Comparison of ENCODE assay signal across 21 cellular contexts in the genomic region with DNA sequence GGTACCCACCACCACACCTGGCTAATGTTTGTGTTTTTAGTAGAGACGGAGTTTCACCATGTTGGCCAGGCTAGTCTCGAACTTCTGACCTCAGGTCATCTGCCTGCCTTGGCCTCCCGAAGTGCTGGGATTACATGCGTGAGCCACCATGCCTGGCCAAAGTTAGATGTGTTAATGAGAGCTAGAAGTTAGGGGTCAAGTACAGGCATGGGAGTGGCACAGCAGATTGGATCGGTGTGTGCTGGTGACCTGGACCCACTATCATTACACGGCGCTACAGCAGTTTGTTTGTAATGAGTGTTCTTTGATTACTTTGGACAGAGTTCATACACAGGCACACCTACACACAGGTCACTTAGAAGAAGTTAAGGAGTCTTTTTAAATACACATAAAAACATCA. TPM values are rescaled to one million over a fixed set of nuclear protein-coding genes. Genes with fewer than 3 reads are reported as not detected.
DNase-seq lines count a peak whose midpoint lies in the region; ATAC-seq and TF ChIP-seq lines count a peak whose summit lies in the region.
"Had no signal": no experiment of that assay in that cellular context is flagged by ENCODE, and none has a peak within 500 bp of the region (broad histone marks: within the 10 kb centered on the region; RNA-seq: fewer than 3 reads in every experiment).

No MANE protein-coding gene starts in this region.

- TF ChIP-seq CTCF in stomach (IDR thresholded peaks at IDR 0.05) (no peak), SK-N-SH (IDR thresholded peaks at IDR 0.05) (no peak)

- peaks cover 35% of the 10 kb centered on the region for H3K36me3 Mint-ChIP-seq in activated naive CD8-positive, alpha-beta T cell treated with anti-CD3 and anti-CD28 coated beads for 36 hours
- peaks cover 53% of the 10 kb centered on the region for H3K36me3 Mint-ChIP-seq in activated naive CD8-positive, alpha-beta T cell treated with anti-CD3 and anti-CD28 coated beads, Interleukin-2, amount 50 U/mL, for 24 hours (ENCODE audit: low read depth)
- peaks cover 85% of the 10 kb centered on the region for H3K36me3 Mint-ChIP-seq in activated CD4-positive, alpha-beta memory T cell treated with anti-CD3 and anti-CD28 coated beads, Interleukin-2, amount 10 ng/mL, durations not matched to agents 7 days and 5 days (ENCODE audit: low read depth)
- H3K36me3 Mint-ChIP-seq in naive thymus-derived CD4-positive, alpha-beta T cell, result peaks cover 12 to 50% (median 20%) of the 10 kb centered on the region in 5 donors

- TF ChIP-seq EP300 in stomach (IDR thresholded peaks at IDR 0.05), result no peak
- TF ChIP-seq EP300 in SK-N-SH (IDR thresholded peaks at IDR 0.05; ENCODE audit: borderline replicate concordance in 1 of 2, low read depth in 1 of 2, low read length in 1 of 2), result no peak

- intact Hi-C loops in naive thymus-derived CD4-positive, alpha-beta T cell (cut with micrococcal nuclease), result no loop called here
- intact Hi-C loops in stomach (cut with DNase I; ENCODE audit: low total_unique reads), result no loop called here

- H3K4me1 ChIP-seq in naive thymus-derived CD4-positive, alpha-beta T cell (ENCODE audit: control insufficient read depth in 2 of 2, insufficient read depth in 2 of 2, low read length in 2 of 2), result peaks cover 0 to 23% of the 10 kb centered on the region in 2 donors
- H3K4me1 ChIP-seq in stomach, result peaks cover 7 to 56% (median 34%) of the 10 kb centered on the region in 4 donors
- no peaks in the 10 kb centered on the region; a peak in 1 of 4 replicates for H3K4me1 ChIP-seq in SK-N-SH (ENCODE audit: control insufficient read depth in 1 of 2, insufficient read depth in 2 of 2, low read depth in 1 of 2, low read length in 1 of 2)
- H3K4me1 ChIP-seq: colonic mucosa had no signal

- ATAC-seq in activated naive CD8-positive, alpha-beta T cell treated with anti-CD3 and anti-CD28 coated beads, Interleukin-2, amount 50 U/mL, for 24 hours, result no peak
- ATAC-seq in naive thymus-derived CD4-positive, alpha-beta T cell, result no peak
- ATAC-seq: activated CD4-positive, CD25-positive, alpha-beta regulatory T cell treated with anti-CD3 and anti-CD28 coated beads, Interleukin-2, amount 50 U/mL, for 24 hours; heart right ventricle; left ventricle myocardium superior had no signal

- no peak for DNase-seq in activated naive CD8-positive, alpha-beta T cell treated with anti-CD3 and anti-CD28 coated beads for 36 hours
- DNase-seq in activated naive CD8-positive, alpha-beta T cell treated with anti-CD3 and anti-CD28 coated beads, Interleukin-2, amount 50 U/mL, for 24 hours, result no peak
- no peak for DNase-seq in activated CD4-positive, alpha-beta memory T cell treated with anti-CD3 and anti-CD28 coated beads, Interleukin-2, amount 10 ng/mL, durations not matched to agents 7 days and 5 days
- no peak for DNase-seq in naive thymus-derived CD4-positive, alpha-beta T cell
- DNase-seq in stomach, result peak; percentile 35
- DNase-seq in ACHN, result no peak
- no peak for DNase-seq in SK-N-SH
- DNase-seq in cerebellum (ENCODE audit: low spot score), result no peak
- DNase-seq: CD8-positive, alpha-beta memory T cell; colonic mucosa; heart right ventricle; left ventricle myocardium superior; MG63; NCI-H1436 treated with DMSO at 0.1 percent for 48 hours; NCI-H526 treated with DMSO at 0.1 percent for 48 hours; occipital lobe; stimulated activated CD4-positive, alpha-beta T cell treated with anti-CD3 and anti-CD28 coated beads, Interleukin-15, amount 100 ng/mL, for 24 hours had no signal

- in situ Hi-C loops in ACHN (cut with HindIII; ENCODE audit: low pct_ligation_motif_present, low pct_unique_long_range_greater_than_20kb, low sequenced_read_pairs), result no loop called here

- no peaks in the 10 kb centered on the region for H3K27me3 Mint-ChIP-seq in activated naive CD8-positive, alpha-beta T cell treated with anti-CD3 and anti-CD28 coated beads for 36 hours
- no peaks in the 10 kb centered on the region for H3K27me3 Mint-ChIP-seq in activated naive CD8-positive, alpha-beta T cell treated with anti-CD3 and anti-CD28 coated beads, Interleukin-2, amount 50 U/mL, for 24 hours
- H3K27me3 Mint-ChIP-seq in activated CD4-positive, alpha-beta memory T cell treated with anti-CD3 and anti-CD28 coated beads, Interleukin-2, amount 10 ng/mL, durations not matched to agents 7 days and 5 days, result no peaks in the 10 kb centered on the region
- no peaks in the 10 kb centered on the region for H3K27me3 Mint-ChIP-seq in naive thymus-derived CD4-positive, alpha-beta T cell
- H3K27me3 Mint-ChIP-seq: activated naive CD4-positive, alpha-beta T cell treated with anti-CD3 and anti-CD28 coated beads, Interleukin-2, amount 50 U/mL, for 24 hours had no signal

- no peaks in the 10 kb centered on the region for H3K9me2 ChIP-seq in SK-N-SH

- peaks cover 99% of the 10 kb centered on the region for H3K79me2 ChIP-seq in SK-N-SH (ENCODE audit: insufficient read depth)

- no peak overlapping the region for H3K4me3 Mint-ChIP-seq in activated naive CD8-positive, alpha-beta T cell treated with anti-CD3 and anti-CD28 coated beads for 36 hours
- H3K4me3 Mint-ChIP-seq in activated naive CD8-positive, alpha-beta T cell treated with anti-CD3 and anti-CD28 coated beads, Interleukin-2, amount 50 U/mL, for 24 hours, result no peak overlapping the region
- no peak overlapping the region for H3K4me3 Mint-ChIP-seq in activated CD4-positive, alpha-beta memory T cell treated with anti-CD3 and anti-CD28 coated beads, Interleukin-2, amount 10 ng/mL, durations not matched to agents 7 days and 5 days
- H3K4me3 Mint-ChIP-seq in naive thymus-derived CD4-positive, alpha-beta T cell, result peak overlapping the region in 3 of 10 donors; percentile 16 to 54 (median 23)
- H3K4me3 Mint-ChIP-seq: activated naive CD4-positive, alpha-beta T cell treated with anti-CD3 and anti-CD28 coated beads, Interleukin-2, amount 50 U/mL, for 24 hours had no signal

- H3K27ac Mint-ChIP-seq in activated naive CD8-positive, alpha-beta T cell treated with anti-CD3 and anti-CD28 coated beads for 36 hours, result peak overlapping the region; percentile 11
- H3K27ac Mint-ChIP-seq in activated naive CD8-positive, alpha-beta T cell treated with anti-CD3 and anti-CD28 coated beads, Interleukin-2, amount 50 U/mL, for 24 hours, result no peak overlapping the region
- H3K27ac Mint-ChIP-seq in activated CD4-positive, alpha-beta memory T cell treated with anti-CD3 and anti-CD28 coated beads, Interleukin-2, amount 10 ng/mL, durations not matched to agents 7 days and 5 days, result peak overlapping the region; percentile 47
- peak overlapping the region in 6 of 9 donors; percentile 9 to 66 (median 50) for H3K27ac Mint-ChIP-seq in naive thymus-derived CD4-positive, alpha-beta T cell
- H3K27ac Mint-ChIP-seq: activated naive CD4-positive, alpha-beta T cell treated with anti-CD3 and anti-CD28 coated beads, Interleukin-2, amount 50 U/mL, for 24 hours had no signal

- peaks cover 47% of the 10 kb centered on the region for H3K4me1 Mint-ChIP-seq in activated naive CD8-positive, alpha-beta T cell treated with anti-CD3 and anti-CD28 coated beads for 36 hours
- peaks cover 39% of the 10 kb centered on the region for H3K4me1 Mint-ChIP-seq in activated naive CD8-positive, alpha-beta T cell treated with anti-CD3 and anti-CD28 coated beads, Interleukin-2, amount 50 U/mL, for 24 hours
- peaks cover 48% of the 10 kb centered on the region for H3K4me1 Mint-ChIP-seq in activated CD4-positive, alpha-beta memory T cell treated with anti-CD3 and anti-CD28 coated beads, Interleukin-2, amount 10 ng/mL, durations not matched to agents 7 days and 5 days
- H3K4me1 Mint-ChIP-seq in naive thymus-derived CD4-positive, alpha-beta T cell, result peaks cover 42 to 67% (median 58%) of the 10 kb centered on the region in 7 donors

- POLR2A ChIA-PET in activated CD4-positive, alpha-beta memory T cell treated with anti-CD3 and anti-CD28 coated beads, Interleukin-2, amount 10 ng/mL, durations not matched to agents 7 days and 5 days (lab: Charles Lee), result no interaction called here
- POLR2A ChIA-PET in naive thymus-derived CD4-positive, alpha-beta T cell (lab: Charles Lee), result no interaction called here
- POLR2A ChIA-PET in SK-N-SH (lab: Yijun Ruan, JAX), result no interaction called here

- H3K9ac ChIP-seq in SK-N-SH, result no peak overlapping the region

- H3K9me3 Mint-ChIP-seq in activated naive CD8-positive, alpha-beta T cell treated with anti-CD3 and anti-CD28 coated beads for 36 hours, result no peaks in the 10 kb centered on the region
- H3K9me3 Mint-ChIP-seq in activated naive CD8-positive, alpha-beta T cell treated with anti-CD3 and anti-CD28 coated beads, Interleukin-2, amount 50 U/mL, for 24 hours, result no peaks in the 10 kb centered on the region
- no peaks in the 10 kb centered on the region for H3K9me3 Mint-ChIP-seq in activated CD4-positive, alpha-beta memory T cell treated with anti-CD3 and anti-CD28 coated beads, Interleukin-2, amount 10 ng/mL, durations not matched to agents 7 days and 5 days
- no peaks in the 10 kb centered on the region for H3K9me3 Mint-ChIP-seq in naive thymus-derived CD4-positive, alpha-beta T cell
- H3K9me3 Mint-ChIP-seq: activated naive CD4-positive, alpha-beta T cell treated with anti-CD3 and anti-CD28 coated beads, Interleukin-2, amount 50 U/mL, for 24 hours had no signal

- H3F3A ChIP-seq in SK-N-SH (replicated peaks; ENCODE audit: insufficient read depth), result no peaks in the 10 kb centered on the region

- no peak overlapping the region for H2AFZ ChIP-seq in SK-N-SH (ENCODE audit: low read depth)

- peaks cover 0 to 56% (median 22%) of the 10 kb centered on the region in 3 experiments for H3K36me3 ChIP-seq in naive thymus-derived CD4-positive, alpha-beta T cell (ENCODE audit: control insufficient read depth in 2 of 3, insufficient read depth in 3 of 3, low read length in 3 of 3)
- H3K36me3 ChIP-seq in stomach, result peaks cover 43 to 78% (median 75%) of the 10 kb centered on the region in 4 donors
- H3K36me3 ChIP-seq in SK-N-SH (replicated peaks in 1 of 2; ENCODE audit: control insufficient read depth in 1 of 2, insufficient read depth in 2 of 2, low read length in 1 of 2), result peaks cover 62 to 75% of the 10 kb centered on the region in 2 experiments

- H3K4me3 ChIP-seq in naive thymus-derived CD4-positive, alpha-beta T cell (ENCODE audit: low read length), result no peak overlapping the region
- H3K4me3 ChIP-seq in stomach, result no peak overlapping the region
- no peak overlapping the region for H3K4me3 ChIP-seq in SK-N-SH (ENCODE audit: low read depth in 2 of 2, low read length in 1 of 2)
- H3K4me3 ChIP-seq: colonic mucosa, heart right ventricle, MG63, right atrium auricular region, thoracic aorta had no signal

- 43 to 80% (median 67%) methylated on average over 7 of the region's 7 CpGs for WGBS in stomach, 5 donors
- 99% methylated on average over 7 of the region's 7 CpGs for WGBS in SK-N-SH (ENCODE audit: low lambda C conversion rate)

- no peaks in the 10 kb centered on the region for H3K27me3 ChIP-seq in naive thymus-derived CD4-positive, alpha-beta T cell (ENCODE audit: control insufficient read depth in 2 of 2, insufficient read depth in 2 of 2, low read length in 2 of 2)
- H3K27me3 ChIP-seq in stomach, result no peaks in the 10 kb centered on the region
- H3K27me3 ChIP-seq in SK-N-SH (ENCODE audit: insufficient read depth), result no peaks in the 10 kb centered on the region
- H3K27me3 ChIP-seq: colonic mucosa, heart right ventricle, MG63, right atrium auricular region had no signal

- no peak for TF ChIP-seq POLR2A in stomach (IDR thresholded peaks at IDR 0.05)

- H3K9me3 ChIP-seq in naive thymus-derived CD4-positive, alpha-beta T cell (ENCODE audit: control insufficient read depth in 2 of 3, low read length in 3 of 3), result no peaks in the 10 kb centered on the region
- H3K9me3 ChIP-seq in stomach (no peaks in the 10 kb centered on the region), SK-N-SH (no peaks in the 10 kb centered on the region)
- H3K9me3 ChIP-seq: colonic mucosa, heart right ventricle, MG63, right atrium auricular region, thoracic aorta had no signal

- H4K20me1 ChIP-seq in SK-N-SH (ENCODE audit: insufficient read depth), result peaks cover 90% of the 10 kb centered on the region

- CTCF ChIA-PET in activated CD4-positive, alpha-beta memory T cell treated with anti-CD3 and anti-CD28 coated beads, Interleukin-2, amount 10 ng/mL, durations not matched to agents 7 days and 5 days (lab: Charles Lee), result interaction anchor here (1.1 to 1.4 kb wide), 2 partner anchors 14 to 35 kb away, joined by 3 to 7 read pairs; no protein-coding TSS in a partner anchor
- CTCF ChIA-PET in naive thymus-derived CD4-positive, alpha-beta T cell (lab: Charles Lee), result interaction anchor here (0.7 to 0.8 kb wide), 2 partner anchors 10 to 100 kb away, joined by 3 read pairs; no protein-coding TSS in a partner anchor
- CTCF ChIA-PET in SK-N-SH (lab: Yijun Ruan, JAX), result interaction anchor here (1.0 to 4.7 kb wide), 3 partner anchors 14 to 424 kb away, joined by 3 to 22 read pairs (median 5); a partner anchor contains a TSS

- H3K4me2 ChIP-seq in SK-N-SH, result no peak overlapping the region

- no peak for TF ChIP-seq RAD21 in SK-N-SH (IDR thresholded peaks at IDR 0.05; ENCODE audit: low read length)

- no peak overlapping the region for H3K27ac ChIP-seq in naive thymus-derived CD4-positive, alpha-beta T cell (ENCODE audit: low read depth, low read length)
- H3K27ac ChIP-seq in stomach (peak overlapping the region in 1 of 5 donors; percentile 32), SK-N-SH (ENCODE audit: low read depth in 2 of 2, low read length in 1 of 2) (no peak overlapping the region)
- H3K27ac ChIP-seq: colonic mucosa, right atrium auricular region, thoracic aorta had no signal

RNA-seq across cellular contexts. Expression of a gene that starts 36.7 kb away (rescaled TPM):
- 10 to 100 TPM; 77.5 to 78.0 TPM for total RNA-seq in activated naive CD8-positive, alpha-beta T cell treated with anti-CD3 and anti-CD28 coated beads for 36 hours
- total RNA-seq in activated CD4-positive, alpha-beta memory T cell treated with anti-CD3 and anti-CD28 coated beads, Interleukin-2, amount 10 ng/mL, durations not matched to agents 7 days and 5 days, result 10 to 100 TPM; 85.9 to 97.1 TPM
- total RNA-seq in naive thymus-derived CD4-positive, alpha-beta T cell, result 100 to 1,000 TPM in 2 of 5 experiments, 10 to 100 TPM in 3; 79.8 to 219 (median 96.0) TPM
- polyA plus RNA-seq in naive thymus-derived CD4-positive, alpha-beta T cell, result 100 to 1,000 TPM; 114 to 130 TPM
- total RNA-seq in stomach (100 to 1,000 TPM in 2 of 5 donors, 10 to 100 TPM in 3; 48.7 to 233 (median 99.1) TPM), cerebellum (100 TPM)
- polyA plus RNA-seq in stomach (10 to 100 TPM; 58.3 to 67.7 (median 63.1) TPM), SK-N-SH (2012; rRNA removed) (176 and 185 TPM in 2 replicates)
- polyA plus RNA-seq in SK-N-SH (2012; cell fraction: cytosol; rRNA removed), result 211 and 219 TPM in 2 replicates
- 138 and 185 TPM in 2 replicates for polyA plus RNA-seq in SK-N-SH (2012; cell fraction: nucleus; rRNA removed)
